In the genomic region with DNA sequence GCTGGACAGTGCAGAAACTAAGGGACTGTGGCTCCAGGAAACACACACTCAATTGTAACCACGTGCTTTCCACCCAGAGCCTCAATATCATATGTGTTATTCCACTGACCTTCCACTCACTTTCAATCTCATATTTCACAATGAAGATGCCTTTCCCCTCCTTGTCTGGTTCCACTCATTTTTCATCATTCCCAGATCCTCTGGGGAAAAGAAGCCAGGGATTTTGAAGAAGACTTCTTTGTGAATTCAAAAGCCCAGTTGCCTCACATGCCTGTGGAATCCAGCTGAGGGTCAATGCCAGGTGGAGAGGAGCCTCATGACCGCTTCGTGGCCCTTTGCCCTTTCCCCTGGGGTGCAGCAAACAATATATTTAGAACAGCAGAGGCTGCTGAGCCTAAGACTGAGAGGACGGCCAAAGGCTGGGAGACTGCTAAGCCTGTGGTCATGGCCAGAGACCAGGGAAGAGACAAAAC, we compare ENCODE assay signal across 19 cellular contexts.
DNase-seq lines count a peak whose midpoint lies in the region; ATAC-seq and TF ChIP-seq lines count a peak whose summit lies in the region.
"Had no signal": no experiment of that assay in that cellular context is flagged by ENCODE, and none has a peak within 500 bp of the region (broad histone marks: within the 10 kb centered on the region; RNA-seq: fewer than 3 reads in every experiment).

No MANE protein-coding gene starts in this region.

- no peaks in the 10 kb centered on the region for H3K79me2 ChIP-seq in trophoblast cell (ENCODE audit: control insufficient read depth, insufficient read depth, low read length, poor library complexity)

- TF ChIP-seq POLR2A in tibial nerve (IDR thresholded peaks at IDR 0.05) = no peak

- H4K91ac ChIP-seq in trophoblast cell (ENCODE audit: low read depth, low read length) = no peak overlapping the region

- H3K27me3 ChIP-seq in trophoblast cell (ENCODE audit: insufficient read depth, low read length) (no peaks in the 10 kb centered on the region), tibial nerve (peaks cover 0 to 8% of the 10 kb centered on the region in 2 donors)

- no peak overlapping the region for H3K14ac ChIP-seq in trophoblast cell (ENCODE audit: low read length)

- no peak overlapping the region for H4K8ac ChIP-seq in trophoblast cell (ENCODE audit: low read depth, low read length)

- H3K4me1 ChIP-seq in trophoblast cell (ENCODE audit: control insufficient read depth in 1 of 2, insufficient read depth in 2 of 2, low read length in 2 of 2) (peaks cover 2 to 4% of the 10 kb centered on the region in 2 experiments), tibial nerve (peaks cover 0 to 4% (median 0%) of the 10 kb centered on the region in 4 donors)

- H2AFZ ChIP-seq in trophoblast cell (ENCODE audit: insufficient read depth, low read length, poor library complexity) = no peak overlapping the region

- H2BK120ac ChIP-seq in trophoblast cell (ENCODE audit: insufficient read depth, low read length, poor library complexity) = no peak overlapping the region

- peak; percentile 96 for DNase-seq in SK-MEL-5 (ENCODE audit: low read depth, low spot score)
- DNase-seq in fibroblast of mammary gland (ENCODE audit: low read depth) = peak; percentile 30
- DNase-seq in trophoblast cell = no peak
- peak; percentile 41 to 55 for DNase-seq in tibial nerve (ENCODE audit: low spot score in 2 of 2)
- DNase-seq in foreskin fibroblast = no peak
- DNase-seq in A172 (ENCODE audit: low spot score) = no peak
- DNase-seq: CD4-positive, alpha-beta memory T cell; GF-D8; Kasumi-1; NCI-H1417; NCI-H187; NCI-H2107; NCI-H446 treated with DMSO at 0.1 percent for 48 hours; NCI-H526 treated with DMSO at 0.1 percent for 48 hours; SHP77; SK-N-SH had no signal

- in situ Hi-C loops in SK-MEL-5 (cut with HindIII; ENCODE audit: low pct_unique_long_range_greater_than_20kb, low sequenced_read_pairs) = no loop called here

- no peak overlapping the region for H3K9ac ChIP-seq in trophoblast cell (ENCODE audit: low read length)
- H3K9ac ChIP-seq: BLaER1 treated with 17β-estradiol and CSF1 and Interleukin-3, amounts not matched to agents 10 nM and 100 nM; SK-N-SH had no signal

- peak in 1 of 2 donors; percentile 50 for TF ChIP-seq EP300 in tibial nerve (IDR thresholded peaks at IDR 0.05)

- no peak overlapping the region for H2BK5ac ChIP-seq in trophoblast cell (ENCODE audit: low read depth, low read length, poor library complexity)

- no peak overlapping the region for H3K4me2 ChIP-seq in trophoblast cell (ENCODE audit: low read length)
- H3K4me2 ChIP-seq: BLaER1 treated with 17β-estradiol and CSF1 and Interleukin-3, amounts not matched to agents 10 nM and 100 nM; SK-N-SH had no signal

- no peak overlapping the region for H2AK5ac ChIP-seq in trophoblast cell (ENCODE audit: low read length)

- H2BK12ac ChIP-seq in trophoblast cell (ENCODE audit: low read length) = peak overlapping the region; percentile 40

- TF ChIP-seq CTCF in fibroblast of mammary gland (conservative IDR thresholded peaks at IDR 0.05; ENCODE audit: control insufficient read depth, insufficient read depth, low read depth, low read length) (no peak), tibial nerve (IDR thresholded peaks at IDR 0.05) (no peak), foreskin fibroblast (IDR thresholded peaks at IDR 0.05; ENCODE audit: low read depth, low read length) (no peak)

- H3K27ac ChIP-seq in trophoblast cell (ENCODE audit: low read depth, low read length) (no peak overlapping the region), tibial nerve (peak overlapping the region in 1 of 4 donors; percentile 28)
- H3K27ac ChIP-seq: BLaER1 treated with 17β-estradiol and CSF1 and Interleukin-3, amounts not matched to agents 10 nM and 100 nM had no signal

- no peaks in the 10 kb centered on the region for H3K36me3 ChIP-seq in trophoblast cell (ENCODE audit: control insufficient read depth in 1 of 2, insufficient read depth in 2 of 2, low read length in 2 of 2)
- no peaks in the 10 kb centered on the region for H3K36me3 ChIP-seq in tibial nerve
- H3K36me3 ChIP-seq: BLaER1 treated with 17β-estradiol and CSF1 and Interleukin-3, amounts not matched to agents 10 nM and 100 nM had no signal

- no peak overlapping the region for H4K12ac ChIP-seq in trophoblast cell (ENCODE audit: low read depth, low read length)

- no peaks in the 10 kb centered on the region for H3K9me3 ChIP-seq in trophoblast cell (ENCODE audit: insufficient read depth, low read depth, low read length)
- no peaks in the 10 kb centered on the region for H3K9me3 ChIP-seq in tibial nerve
- H3K9me3 ChIP-seq: BLaER1 treated with 17β-estradiol and CSF1 and Interleukin-3, amounts not matched to agents 10 nM and 100 nM; SK-N-SH had no signal

- no peak for ATAC-seq in GM18868 (IDR thresholded peaks at IDR 0.05; ENCODE audit: unreplicated experiment)
- no peak for ATAC-seq in GM19452 (IDR thresholded peaks at IDR 0.05; ENCODE audit: unreplicated experiment)

- H3K4ac ChIP-seq in trophoblast cell (ENCODE audit: low read depth, low read length) = no peak overlapping the region

- H3K79me1 ChIP-seq in trophoblast cell (ENCODE audit: low read length) = no peaks in the 10 kb centered on the region

- H3K23ac ChIP-seq in trophoblast cell (ENCODE audit: low read length) = no peak overlapping the region

- H3K4me3 ChIP-seq in fibroblast of mammary gland (ENCODE audit: control insufficient read depth, low read depth, low read length) = no peak overlapping the region
- no peak overlapping the region for H3K4me3 ChIP-seq in trophoblast cell (ENCODE audit: low read depth, low read length)
- H3K4me3 ChIP-seq in tibial nerve = no peak overlapping the region
- no peak overlapping the region for H3K4me3 ChIP-seq in foreskin fibroblast (ENCODE audit: low read depth in 1 of 2, low read length in 2 of 2)
- H3K4me3 ChIP-seq: BLaER1 treated with 17β-estradiol and CSF1 and Interleukin-3, amounts not matched to agents 10 nM and 100 nM had no signal

- no peak overlapping the region for H3K18ac ChIP-seq in trophoblast cell (ENCODE audit: low read length)

- WGBS in trophoblast cell (ENCODE audit: extremely low coverage, insufficient coverage, insufficient read length) = no CpG with 5 or more reads among the region's 4 CpGs
- 18 to 30% methylated on average over 4 of the region's 4 CpGs for WGBS in tibial nerve, 2 donors

Comparison
In these comparisons a context has a peak if more than half of its experiments do, and no peak if none do; other contexts are left out.
1. DNase-seq: peak in SK-MEL-5 (single experiment), fibroblast of mammary gland (single experiment) and tibial nerve (2 of 2); none in trophoblast cell (0 of 2), foreskin fibroblast (0 of 2) and A172 (single experiment).